In the genomic region with DNA sequence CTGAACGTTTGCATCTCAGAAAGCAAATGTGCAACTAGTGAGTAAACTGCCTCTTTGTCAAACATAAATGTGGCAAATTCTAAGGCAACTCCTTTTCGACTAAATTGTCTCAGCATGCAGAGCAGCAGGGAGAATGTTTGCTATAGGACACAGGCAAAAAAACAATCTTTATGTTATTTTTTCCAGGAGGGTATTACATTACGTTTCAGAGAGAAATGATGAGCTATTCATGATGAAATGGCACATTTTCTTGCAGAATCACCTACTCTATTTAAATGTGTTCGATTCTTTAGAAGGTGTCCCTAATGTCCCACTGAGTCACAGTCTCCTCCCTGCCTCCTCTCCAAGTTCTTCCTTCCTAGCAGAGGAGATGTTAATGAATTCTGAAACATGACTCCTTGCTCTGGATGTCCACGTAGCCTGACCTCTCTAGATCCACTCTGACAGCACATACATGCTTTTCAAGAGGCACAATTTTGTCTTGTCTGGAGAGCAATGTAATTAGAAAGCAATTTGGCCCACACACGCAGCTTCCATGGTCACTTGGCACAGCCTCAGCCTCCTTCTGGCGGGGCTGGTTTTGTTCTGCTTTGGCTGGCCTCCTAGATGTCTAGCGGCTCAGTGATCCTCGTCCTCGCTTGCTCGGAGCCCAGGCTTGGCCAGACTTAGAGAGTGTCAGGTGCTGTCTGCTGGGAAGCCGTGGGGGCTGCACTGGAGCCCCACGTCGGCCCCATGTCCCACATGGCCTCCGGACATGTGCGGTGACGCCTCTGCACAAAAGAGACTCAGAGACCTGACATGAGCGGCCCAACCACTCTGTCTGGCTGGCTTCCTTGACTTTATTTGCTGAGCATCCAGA, we compare ENCODE assay signal across 9 cellular contexts.
DNase-seq lines count a peak whose midpoint lies in the region; ATAC-seq and TF ChIP-seq lines count a peak whose summit lies in the region.
"Had no signal": no experiment of that assay in that cellular context is flagged by ENCODE, and none has a peak within 500 bp of the region (broad histone marks: within the 10 kb centered on the region; RNA-seq: fewer than 3 reads in every experiment).

No MANE protein-coding gene starts in this region.

- intact Hi-C loops in activated CD4-positive, alpha-beta T cell treated with anti-CD3 and anti-CD28 coated beads, Interleukin-2, amount 10 ng/mL, durations not matched to agents 24 days and 14 days (cut with micrococcal nuclease): no loop called here
- intact Hi-C loops in activated CD4-positive, alpha-beta T cell treated with anti-CD3 and anti-CD28 coated beads for 36 hours (cut with DNase I, micrococcal nuclease): no loop called here
- intact Hi-C loops in vagina (cut with DNase I): no loop called here

- TF ChIP-seq CTCF in mesothelial cell of epicardium (IDR thresholded peaks at IDR 0.05; ENCODE audit: unreplicated experiment) (no peak), vagina (IDR thresholded peaks at IDR 0.05) (no peak)

- CTCF ChIA-PET in activated CD4-positive, alpha-beta T cell treated with anti-CD3 and anti-CD28 coated beads for 36 hours (lab: Charles Lee): interaction anchor here (0.9 kb wide), 1 partner anchor 21 kb away, joined by 3 read pairs; no protein-coding TSS in a partner anchor

- H3K27me3 Mint-ChIP-seq in activated CD4-positive, alpha-beta T cell treated with anti-CD3 and anti-CD28 coated beads, Interleukin-2, amount 10 ng/mL, durations not matched to agents 24 days and 14 days: peaks cover 11% of the 10 kb centered on the region
- no peaks in the 10 kb centered on the region for H3K27me3 Mint-ChIP-seq in activated CD4-positive, alpha-beta T cell treated with anti-CD3 and anti-CD28 coated beads for 36 hours
- no peaks in the 10 kb centered on the region for H3K27me3 Mint-ChIP-seq in mesothelial cell of epicardium (ENCODE audit: low read depth)
- H3K27me3 Mint-ChIP-seq: activated naive CD4-positive, alpha-beta T cell treated with anti-CD3 and anti-CD28 coated beads, Interleukin-2, amount 50 U/mL, for 24 hours had no signal

- no peaks in the 10 kb centered on the region for H3K36me3 Mint-ChIP-seq in activated CD4-positive, alpha-beta T cell treated with anti-CD3 and anti-CD28 coated beads, Interleukin-2, amount 10 ng/mL, durations not matched to agents 24 days and 14 days (ENCODE audit: low read depth)
- no peaks in the 10 kb centered on the region for H3K36me3 Mint-ChIP-seq in activated CD4-positive, alpha-beta T cell treated with anti-CD3 and anti-CD28 coated beads for 36 hours (ENCODE audit: low read depth)
- H3K36me3 Mint-ChIP-seq in mesothelial cell of epicardium: no peaks in the 10 kb centered on the region

- H3K36me3 ChIP-seq in vagina: no peaks in the 10 kb centered on the region

- H3K27ac ChIP-seq in vagina: peak overlapping the region; percentile 61

- no peaks in the 10 kb centered on the region for H3K4me1 Mint-ChIP-seq in activated CD4-positive, alpha-beta T cell treated with anti-CD3 and anti-CD28 coated beads, Interleukin-2, amount 10 ng/mL, durations not matched to agents 24 days and 14 days
- peaks cover 5% of the 10 kb centered on the region for H3K4me1 Mint-ChIP-seq in activated CD4-positive, alpha-beta T cell treated with anti-CD3 and anti-CD28 coated beads for 36 hours
- peaks cover 7% of the 10 kb centered on the region for H3K4me1 Mint-ChIP-seq in mesothelial cell of epicardium
- H3K4me1 Mint-ChIP-seq: activated naive CD4-positive, alpha-beta T cell treated with anti-CD3 and anti-CD28 coated beads, Interleukin-2, amount 50 U/mL, for 24 hours had no signal

- H3K27me3 ChIP-seq in vagina: no peaks in the 10 kb centered on the region

- peaks cover 14% of the 10 kb centered on the region for H3K4me1 ChIP-seq in vagina

- H3K4me3 ChIP-seq in vagina: no peak overlapping the region

- no peak overlapping the region for H3K27ac Mint-ChIP-seq in activated CD4-positive, alpha-beta T cell treated with anti-CD3 and anti-CD28 coated beads, Interleukin-2, amount 10 ng/mL, durations not matched to agents 24 days and 14 days
- H3K27ac Mint-ChIP-seq in activated CD4-positive, alpha-beta T cell treated with anti-CD3 and anti-CD28 coated beads for 36 hours: no peak overlapping the region
- peak overlapping the region; percentile 17 for H3K27ac Mint-ChIP-seq in mesothelial cell of epicardium
- H3K27ac Mint-ChIP-seq: activated naive CD4-positive, alpha-beta T cell treated with anti-CD3 and anti-CD28 coated beads, Interleukin-2, amount 50 U/mL, for 24 hours had no signal

- no peaks in the 10 kb centered on the region for H3K9me3 ChIP-seq in vagina

- no peak for TF ChIP-seq POLR2A in vagina (IDR thresholded peaks at IDR 0.05)

- H3K9me3 Mint-ChIP-seq in activated CD4-positive, alpha-beta T cell treated with anti-CD3 and anti-CD28 coated beads, Interleukin-2, amount 10 ng/mL, durations not matched to agents 24 days and 14 days: peaks cover 4% of the 10 kb centered on the region
- peaks cover 6% of the 10 kb centered on the region for H3K9me3 Mint-ChIP-seq in activated CD4-positive, alpha-beta T cell treated with anti-CD3 and anti-CD28 coated beads for 36 hours (ENCODE audit: low read depth)
- peaks cover 22% of the 10 kb centered on the region for H3K9me3 Mint-ChIP-seq in mesothelial cell of epicardium

- no peak for ATAC-seq in activated CD4-positive, alpha-beta T cell treated with anti-CD3 and anti-CD28 coated beads for 36 hours
- ATAC-seq in GM19455 (IDR thresholded peaks at IDR 0.05; ENCODE audit: unreplicated experiment): no peak
- ATAC-seq in GM18520 (IDR thresholded peaks at IDR 0.05; ENCODE audit: unreplicated experiment): no peak

- POLR2A ChIA-PET in activated CD4-positive, alpha-beta T cell treated with anti-CD3 and anti-CD28 coated beads for 36 hours (lab: Charles Lee): no interaction called here

- DNase-seq in activated CD4-positive, alpha-beta T cell treated with anti-CD3 and anti-CD28 coated beads, Interleukin-2, amount 10 ng/mL, durations not matched to agents 24 days and 14 days: peak; percentile 51
- DNase-seq in activated CD4-positive, alpha-beta T cell treated with anti-CD3 and anti-CD28 coated beads for 36 hours: no peak
- DNase-seq in cerebellum (ENCODE audit: low spot score) (peak; percentile 79), mesothelial cell of epicardium (ENCODE audit: low spot score in 2 of 2, unreplicated experiment in 2 of 2) (no peak), vagina (ENCODE audit: extremely low spot score in 2 of 2) (no peak)
- no peak for DNase-seq in activated CD4-positive, CD25-positive, alpha-beta regulatory T cell (lab: John Stamatoyannopoulos, UW)

- H3K4me3 Mint-ChIP-seq in activated CD4-positive, alpha-beta T cell treated with anti-CD3 and anti-CD28 coated beads, Interleukin-2, amount 10 ng/mL, durations not matched to agents 24 days and 14 days: no peak overlapping the region
- no peak overlapping the region for H3K4me3 Mint-ChIP-seq in activated CD4-positive, alpha-beta T cell treated with anti-CD3 and anti-CD28 coated beads for 36 hours
- H3K4me3 Mint-ChIP-seq in mesothelial cell of epicardium: no peak overlapping the region
- H3K4me3 Mint-ChIP-seq: activated naive CD4-positive, alpha-beta T cell treated with anti-CD3 and anti-CD28 coated beads, Interleukin-2, amount 50 U/mL, for 24 hours had no signal

Comparison
In these comparisons a context has a peak if more than half of its experiments do, and no peak if none do; other contexts are left out.
1. DNase-seq: peak in activated CD4-positive, alpha-beta T cell treated with anti-CD3 and anti-CD28 coated beads, Interleukin-2, amount 10 ng/mL, durations not matched to agents 24 days and 14 days (single experiment) and cerebellum (single experiment); none in activated CD4-positive, alpha-beta T cell treated with anti-CD3 and anti-CD28 coated beads for 36 hours (single experiment), mesothelial cell of epicardium (0 of 2), vagina (0 of 2) and activated CD4-positive, CD25-positive, alpha-beta regulatory T cell (0 of 4).